Comparison of ENCODE assay signal across 8 cellular contexts in the genomic region with DNA sequence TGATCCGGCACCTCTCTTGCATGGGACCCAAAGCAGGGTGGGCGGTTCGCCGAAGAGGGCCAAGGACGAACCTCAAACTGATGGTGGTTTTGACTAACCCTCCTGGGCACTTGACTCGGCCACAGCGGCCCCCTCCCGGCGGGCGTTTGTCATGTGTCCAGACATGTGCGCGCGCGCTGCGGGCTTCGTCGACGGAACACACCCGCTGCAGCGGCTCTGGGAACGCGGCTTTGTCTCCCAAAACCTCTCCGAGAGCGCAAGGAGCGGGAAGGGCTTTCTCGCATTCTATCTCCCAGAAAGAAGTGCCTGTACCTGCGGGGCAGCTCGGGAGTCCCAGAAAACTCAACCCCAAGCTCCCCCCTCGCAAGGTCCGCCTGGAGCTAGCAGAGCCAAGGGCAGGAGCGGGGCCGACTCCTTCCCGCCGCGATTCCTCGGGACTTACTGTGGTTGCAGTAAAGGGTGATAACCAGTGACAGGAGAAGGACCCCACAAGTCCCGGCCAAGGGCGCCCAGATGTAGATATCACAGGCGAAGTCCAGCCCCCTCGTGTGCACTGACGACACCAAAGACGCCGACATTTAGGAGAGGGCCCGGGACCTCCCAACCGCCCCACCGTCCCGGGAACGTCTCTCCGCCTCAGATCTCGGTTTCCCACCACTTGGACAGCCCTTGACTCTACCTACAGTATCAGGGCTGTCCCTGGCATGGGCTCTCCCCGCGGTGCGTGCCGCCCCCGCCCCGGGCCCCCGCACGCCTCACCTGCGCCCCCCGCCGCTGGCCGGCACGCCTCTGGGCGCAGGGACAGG. TPM values are rescaled to one million over a fixed set of nuclear protein-coding genes. Genes with fewer than 3 reads are reported as not detected.
DNase-seq lines count a peak whose midpoint lies in the region; ATAC-seq, FAIRE-seq and TF ChIP-seq lines count a peak whose summit lies in the region.
"Had no signal": no experiment of that assay in that cellular context is flagged by ENCODE, and none has a peak within 500 bp of the region (broad histone marks: within the 10 kb centered on the region; RNA-seq: fewer than 3 reads in every experiment).

No MANE protein-coding gene starts in this region.

- TF ChIP-seq CTCF in K562 (IDR thresholded peaks at IDR 0.05 in 2 of 3, conservative IDR thresholded peaks at IDR 0.05 in 1 of 3; ENCODE audit: insufficient read depth in 2 of 3, low read depth in 1 of 3, low read length in 3 of 3) (no peak), keratinocyte (optimal IDR thresholded peaks at IDR 0.05 in 1 of 3, IDR thresholded peaks at IDR 0.05 in 1 of 3, conservative IDR thresholded peaks at IDR 0.05 in 1 of 3; ENCODE audit: extremely low read depth in 1 of 3, insufficient read depth in 2 of 3, low read length in 3 of 3) (no peak), PC-9 (conservative IDR thresholded peaks at IDR 0.05) (no peak)

- H3K27me3 ChIP-seq in K562 (ENCODE audit: control insufficient read depth in 2 of 2, insufficient read depth in 2 of 2, low read length in 2 of 2) (peaks cover 28 to 52% of the 10 kb centered on the region in 2 experiments; a peak in 4 of 5 replicates), keratinocyte (ENCODE audit: control insufficient read depth, extremely low read depth, insufficient read depth, low read length) (peaks cover 63% of the 10 kb centered on the region), PC-9 (ENCODE audit: insufficient read depth, low read depth) (no peaks in the 10 kb centered on the region)

- intact Hi-C loops in K562 (cut with micrococcal nuclease) (no loop called here), PC-9 (cut with micrococcal nuclease; ENCODE audit: unreplicated experiment) (no loop called here)

- no peaks in the 10 kb centered on the region for H3K9me3 ChIP-seq in K562 (replicated peaks; ENCODE audit: control insufficient read depth, insufficient read depth, low read depth, low read length)
- no peaks in the 10 kb centered on the region for H3K9me3 ChIP-seq in keratinocyte (ENCODE audit: control insufficient read depth, low read depth, low read length)
- no peaks in the 10 kb centered on the region for H3K9me3 ChIP-seq in PC-9 (ENCODE audit: insufficient read depth, low read depth)

- no peak for ATAC-seq in K562
- ATAC-seq in HG03460 (IDR thresholded peaks at IDR 0.05; ENCODE audit: unreplicated experiment), result no peak

- in situ Hi-C loops in K562 (cut with MboI), result no loop called here

- H3K4me2 ChIP-seq in K562 (ENCODE audit: insufficient read depth, low read length), result no peak overlapping the region
- peak overlapping the region; percentile 32 for H3K4me2 ChIP-seq in keratinocyte (ENCODE audit: control insufficient read depth, extremely low read depth, insufficient read depth, low read depth, low read length)
- no peak overlapping the region for H3K4me2 ChIP-seq in PC-9

- H3K27me3 Mint-ChIP-seq in stimulated activated naive CD8-positive, alpha-beta T cell treated with anti-CD3 and anti-CD28 coated beads, Interleukin-15, Interleukin-2, amounts not matched to agents 100 ng/mL and 50 ng/mL, for 24 hours, result no peaks in the 10 kb centered on the region

- H3K27ac ChIP-seq in K562 (ENCODE audit: extremely low read depth, low read depth, low read length) (no peak overlapping the region), keratinocyte (ENCODE audit: control insufficient read depth, insufficient read depth, low read length) (no peak overlapping the region), caudate nucleus (ENCODE audit: low read depth, low read length) (no peak overlapping the region), PC-9 (no peak overlapping the region)

- H3K9me1 ChIP-seq in K562 (ENCODE audit: control insufficient read depth, insufficient read depth, low read length), result peaks cover 4% of the 10 kb centered on the region
- no peaks in the 10 kb centered on the region for H3K9me1 ChIP-seq in keratinocyte (ENCODE audit: control insufficient read depth, extremely low read depth, insufficient read depth, low read length)

- no peak for FAIRE-seq in K562 (lab: Jason Lieb, UNC)
- no peak for FAIRE-seq in keratinocyte (lab: Jason Lieb, UNC)

- DNase-seq in NCI-H524 treated with DMSO at 0.1 percent for 48 hours (lab: John Stamatoyannopoulos, UW) (peak; percentile 17), K562 (ENCODE audit: extremely low read depth in 1 of 4, low spot score in 3 of 4) (no peak), keratinocyte (ENCODE audit: low read depth, low spot score) (no peak), caudate nucleus (lab: John Stamatoyannopoulos, UW) (no peak), PC-9 (no peak)
- DNase-seq: NCI-H748 treated with DMSO at 0.1 percent for 48 hours had no signal

- peaks cover 0 to 17% of the 10 kb centered on the region in 2 experiments; a peak in 2 of 5 replicates for H3K4me1 ChIP-seq in K562 (replicated peaks in 1 of 2; ENCODE audit: control insufficient read depth in 2 of 2, insufficient read depth in 2 of 2, low read length in 2 of 2)
- no peaks in the 10 kb centered on the region for H3K4me1 ChIP-seq in keratinocyte (ENCODE audit: control insufficient read depth, extremely low read depth, insufficient read depth, low read length)
- no peaks in the 10 kb centered on the region for H3K4me1 ChIP-seq in PC-9 (replicated peaks; ENCODE audit: insufficient read depth)

- no peak for TF ChIP-seq EP300 in K562 (IDR thresholded peaks at IDR 0.05; ENCODE audit: low read length)

- POLR2A ChIA-PET in K562 (lab: Yijun Ruan, JAX), result no interaction called here
- POLR2A ChIA-PET in PC-9 (lab: Charles Lee; ENCODE audit: unreplicated experiment), result no interaction called here

- H3K9me2 ChIP-seq in PC-9 (ENCODE audit: insufficient read depth), result no peaks in the 10 kb centered on the region

- no peaks in the 10 kb centered on the region for H4K20me1 ChIP-seq in K562 (replicated peaks; ENCODE audit: control insufficient read depth, insufficient read depth, low read length)
- peaks cover 2% of the 10 kb centered on the region for H4K20me1 ChIP-seq in keratinocyte (ENCODE audit: control insufficient read depth, extremely low read depth, insufficient read depth, low read length)
- H4K20me1 ChIP-seq in PC-9 (ENCODE audit: insufficient read depth), result no peaks in the 10 kb centered on the region; the same call in 1 of the 2 replicates

- H3K9ac ChIP-seq in K562 (ENCODE audit: insufficient read depth in 1 of 2, low read depth in 2 of 2, low read length in 2 of 2), result no peak overlapping the region
- H3K9ac ChIP-seq in keratinocyte (ENCODE audit: control insufficient read depth, extremely low read depth, insufficient read depth, low read length), result no peak overlapping the region

- 42% methylated on average over 41 of the region's 64 CpGs for WGBS in K562 (ENCODE audit: insufficient coverage, low coverage, missing lambda C conversion rate)

- peak overlapping the region; percentile 96 for H3K27ac Mint-ChIP-seq in stimulated activated naive CD8-positive, alpha-beta T cell treated with anti-CD3 and anti-CD28 coated beads, Interleukin-15, Interleukin-2, amounts not matched to agents 100 ng/mL and 50 ng/mL, for 24 hours

- no peaks in the 10 kb centered on the region for H3K36me3 ChIP-seq in K562 (ENCODE audit: control insufficient read depth, insufficient read depth, low read length)
- no peaks in the 10 kb centered on the region for H3K36me3 ChIP-seq in keratinocyte (ENCODE audit: control insufficient read depth in 2 of 2, extremely low read depth in 1 of 2, insufficient read depth in 2 of 2, low read length in 2 of 2)
- H3K36me3 ChIP-seq in PC-9 (ENCODE audit: low read depth), result no peaks in the 10 kb centered on the region

- H2AFZ ChIP-seq in K562 (ENCODE audit: low read depth, low read length) (no peak overlapping the region), keratinocyte (ENCODE audit: control insufficient read depth, low read length) (peak overlapping the region; percentile 15), PC-9 (no peak overlapping the region)

- H3K36me3 Mint-ChIP-seq in stimulated activated naive CD8-positive, alpha-beta T cell treated with anti-CD3 and anti-CD28 coated beads, Interleukin-15, Interleukin-2, amounts not matched to agents 100 ng/mL and 50 ng/mL, for 24 hours (ENCODE audit: low read depth), result peaks cover 46% of the 10 kb centered on the region

- H3K4me3 Mint-ChIP-seq in stimulated activated naive CD8-positive, alpha-beta T cell treated with anti-CD3 and anti-CD28 coated beads, Interleukin-15, Interleukin-2, amounts not matched to agents 100 ng/mL and 50 ng/mL, for 24 hours, result peak overlapping the region; percentile 97

- no peak for TF ChIP-seq RAD21 in K562 (CRISPR knock-in tag; conservative IDR thresholded peaks at IDR 0.05 in 1 of 2, IDR thresholded peaks at IDR 0.05 in 1 of 2)

- no peaks in the 10 kb centered on the region for H3K9me3 Mint-ChIP-seq in stimulated activated naive CD8-positive, alpha-beta T cell treated with anti-CD3 and anti-CD28 coated beads, Interleukin-15, Interleukin-2, amounts not matched to agents 100 ng/mL and 50 ng/mL, for 24 hours

- H3K4me3 ChIP-seq in K562 (no peak overlapping the region), keratinocyte (ENCODE audit: control insufficient read depth in 2 of 3, extremely low read depth in 1 of 3, insufficient read depth in 2 of 3, low read depth in 1 of 3, low read length in 3 of 3) (peak overlapping the region in 1 of 3 experiments; percentile 43), PC-9 (no peak overlapping the region)

- H3K79me2 ChIP-seq in K562 (ENCODE audit: control insufficient read depth, insufficient read depth, low read length) (no peaks in the 10 kb centered on the region), keratinocyte (ENCODE audit: control insufficient read depth, insufficient read depth, low read length) (no peaks in the 10 kb centered on the region), PC-9 (ENCODE audit: low read depth) (no peaks in the 10 kb centered on the region)

- dilution Hi-C loops in keratinocyte (cut with MboI; ENCODE audit: extremely low pct_ligation_motif_present, low sequenced_read_pairs), result no loop called here

- TF ChIP-seq POLR2A in K562 (conservative IDR thresholded peaks at IDR 0.05), result no peak

- CTCF ChIA-PET in K562 (lab: Yijun Ruan, JAX; ENCODE audit: low intra/inter-chr PET ratio) (no interaction called here), PC-9 (lab: Charles Lee) (no interaction called here)

- H3F3A ChIP-seq in PC-9 (ENCODE audit: insufficient read depth, low read depth), result no peaks in the 10 kb centered on the region

- BruUV-seq in K562 (replicated peaks; lab: Mats Ljungman, UMichigan), result no TSS peak
- no TSS peak for BruUV-seq in PC-9 (replicated peaks; lab: Mats Ljungman, UMichigan)

- peaks cover 84% of the 10 kb centered on the region for H3K4me1 Mint-ChIP-seq in stimulated activated naive CD8-positive, alpha-beta T cell treated with anti-CD3 and anti-CD28 coated beads, Interleukin-15, Interleukin-2, amounts not matched to agents 100 ng/mL and 50 ng/mL, for 24 hours (ENCODE audit: low read depth)

RNA-seq across cellular contexts. Expression of a gene that starts 1.6 kb away (rescaled TPM):
- not detected in 2 replicates for total RNA-seq in K562 (2011; cell fraction: chromatin; rRNA removed; ENCODE audit: low replicate concordance)
- total RNA-seq in K562 (2011; cell fraction: nucleolus; rRNA removed), result not detected in 2 replicates
- total RNA-seq in K562 (2011; cell fraction: nucleoplasm; rRNA removed), result not detected in 2 replicates
- total RNA-seq in K562 (2014; rRNA removed), result not detected in 2 replicates
- not detected in 2 replicates for total RNA-seq in K562 (2014; rRNA removed; fragmentation: Illumina TruSeq; extraction: Trizol)
- not detected in 2 replicates for total RNA-seq in K562 (2015; rRNA removed; fragmentation: Illumina TruSeq; extraction: Trizol)
- 0.07 and 0.20 TPM in 2 replicates for total RNA-seq in K562 (2021)
- polyA plus RNA-seq in K562 (2011; rRNA removed), result not detected in 2 replicates
- polyA plus RNA-seq in K562 (2011; cell fraction: cytosol; rRNA removed), result not detected in 2 replicates
- not detected in 2 replicates for polyA plus RNA-seq in K562 (2011; cell fraction: nucleus; rRNA removed)
- not detected in 2 replicates for polyA plus RNA-seq in K562 (2012)
- not detected in 2 replicates for polyA plus RNA-seq in K562 (2014; fragmentation: Illumina TruSeq; extraction: Trizol)
- polyA plus RNA-seq in K562 (2014; fragmentation: Nextera tagmentation; extraction: Ambion mirVana), result not detected
- not detected in 2 replicates for polyA plus RNA-seq in K562 (2014; rRNA removed)
- not detected in 2 replicates for polyA minus RNA-seq in K562 (2011; rRNA and poly(A)+ RNA removed)
- not detected in 2 replicates for polyA minus RNA-seq in K562 (2011; cell fraction: cytosol; rRNA and poly(A)+ RNA removed)
- not detected in 2 replicates for polyA minus RNA-seq in K562 (2011; cell fraction: nucleus; rRNA and poly(A)+ RNA removed)
- polyA plus RNA-seq in keratinocyte, result 0.02 to 0.19 TPM (median 0.10 TPM) in 3 replicates
- not detected for polyA plus RNA-seq in keratinocyte (2011; ENCODE audit: low read depth)
- 0.13 and 0.23 TPM in 2 replicates for polyA plus RNA-seq in keratinocyte (2011; cell fraction: cytosol; rRNA removed)
- 0.14 and 0.40 TPM in 2 replicates for polyA plus RNA-seq in keratinocyte (2011; cell fraction: nucleus; rRNA removed)
- 0.08 and 0.09 TPM in 2 replicates for polyA plus RNA-seq in keratinocyte (2012; ENCODE audit: low replicate concordance)
- not detected in 3 replicates for polyA minus RNA-seq in keratinocyte
- not detected for polyA minus RNA-seq in keratinocyte (2011; cell fraction: cytosol; rRNA and poly(A)+ RNA removed)
- polyA minus RNA-seq in keratinocyte (2011; cell fraction: nucleus; rRNA and poly(A)+ RNA removed), result not detected in 2 replicates
- 0.28 and 0.45 TPM in 2 replicates for total RNA-seq in PC-9 (2021)
